1 cellular context compared by ENCODE assay signal in the genomic region with DNA sequence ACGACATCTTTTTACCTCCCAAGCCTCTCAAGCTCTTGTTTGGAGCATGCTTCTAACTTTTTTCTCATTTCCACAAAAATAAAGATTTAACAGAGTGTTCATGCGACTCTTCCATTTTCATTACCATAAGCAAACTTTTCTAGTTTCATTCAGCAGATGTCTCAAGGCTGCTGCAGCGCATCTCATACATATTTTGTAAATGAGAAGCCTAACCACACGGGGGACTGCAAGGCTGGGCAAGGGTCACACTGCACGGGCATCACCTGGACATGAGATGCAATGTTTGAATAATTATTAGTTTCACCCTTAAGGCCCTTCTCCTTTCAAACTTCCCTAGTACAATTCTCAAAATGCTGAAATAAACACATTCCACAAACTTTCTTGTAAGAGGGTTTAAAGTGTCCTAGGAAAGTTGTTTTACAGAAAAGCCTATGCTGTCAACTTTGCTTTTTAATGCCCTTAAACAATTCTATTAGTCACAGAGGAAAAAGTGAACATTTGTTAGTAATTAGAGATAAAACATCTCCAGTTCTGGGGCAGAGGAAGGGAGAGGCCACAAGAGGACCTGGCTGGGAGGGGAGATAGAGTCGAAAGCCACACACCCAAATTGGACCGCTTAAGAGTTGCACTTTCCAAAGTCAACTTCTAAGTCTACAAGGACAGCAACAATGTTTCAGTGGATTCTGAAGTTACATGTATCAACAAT.
A peak's percentile ranks its signal among the peaks of the same experiment; 100 is the strongest.
TF ChIP-seq lines count a peak whose summit lies in the region.

No MANE protein-coding gene starts in this region.

TF ChIP-seq in HepG2, 621 proteins besides CTCF, POLR2A, EP300 and RAD21 (continued from another document):
- TF ChIP-seq, protein P1, sequence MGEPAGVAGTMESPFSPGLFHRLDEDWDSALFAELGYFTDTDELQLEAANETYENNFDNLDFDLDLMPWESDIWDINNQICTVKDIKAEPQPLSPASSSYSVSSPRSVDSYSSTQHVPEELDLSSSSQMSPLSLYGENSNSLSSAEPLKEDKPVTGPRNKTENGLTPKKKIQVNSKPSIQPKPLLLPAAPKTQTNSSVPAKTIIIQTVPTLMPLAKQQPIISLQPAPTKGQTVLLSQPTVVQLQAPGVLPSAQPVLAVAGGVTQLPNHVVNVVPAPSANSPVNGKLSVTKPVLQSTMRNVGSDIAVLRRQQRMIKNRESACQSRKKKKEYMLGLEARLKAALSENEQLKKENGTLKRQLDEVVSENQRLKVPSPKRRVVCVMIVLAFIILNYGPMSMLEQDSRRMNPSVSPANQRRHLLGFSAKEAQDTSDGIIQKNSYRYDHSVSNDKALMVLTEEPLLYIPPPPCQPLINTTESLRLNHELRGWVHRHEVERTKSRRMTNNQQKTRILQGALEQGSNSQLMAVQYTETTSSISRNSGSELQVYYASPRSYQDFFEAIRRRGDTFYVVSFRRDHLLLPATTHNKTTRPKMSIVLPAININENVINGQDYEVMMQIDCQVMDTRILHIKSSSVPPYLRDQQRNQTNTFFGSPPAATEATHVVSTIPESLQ (CRISPR knock-in tag; conservative IDR thresholded peaks at IDR 0.05), result no peak
- TF ChIP-seq STAG1 (CRISPR knock-in tag; IDR thresholded peaks at IDR 0.05), result 0 out of 2 replicates have a peak, but pooled peaks have one; percentile 12
- TF ChIP-seq, protein P2, sequence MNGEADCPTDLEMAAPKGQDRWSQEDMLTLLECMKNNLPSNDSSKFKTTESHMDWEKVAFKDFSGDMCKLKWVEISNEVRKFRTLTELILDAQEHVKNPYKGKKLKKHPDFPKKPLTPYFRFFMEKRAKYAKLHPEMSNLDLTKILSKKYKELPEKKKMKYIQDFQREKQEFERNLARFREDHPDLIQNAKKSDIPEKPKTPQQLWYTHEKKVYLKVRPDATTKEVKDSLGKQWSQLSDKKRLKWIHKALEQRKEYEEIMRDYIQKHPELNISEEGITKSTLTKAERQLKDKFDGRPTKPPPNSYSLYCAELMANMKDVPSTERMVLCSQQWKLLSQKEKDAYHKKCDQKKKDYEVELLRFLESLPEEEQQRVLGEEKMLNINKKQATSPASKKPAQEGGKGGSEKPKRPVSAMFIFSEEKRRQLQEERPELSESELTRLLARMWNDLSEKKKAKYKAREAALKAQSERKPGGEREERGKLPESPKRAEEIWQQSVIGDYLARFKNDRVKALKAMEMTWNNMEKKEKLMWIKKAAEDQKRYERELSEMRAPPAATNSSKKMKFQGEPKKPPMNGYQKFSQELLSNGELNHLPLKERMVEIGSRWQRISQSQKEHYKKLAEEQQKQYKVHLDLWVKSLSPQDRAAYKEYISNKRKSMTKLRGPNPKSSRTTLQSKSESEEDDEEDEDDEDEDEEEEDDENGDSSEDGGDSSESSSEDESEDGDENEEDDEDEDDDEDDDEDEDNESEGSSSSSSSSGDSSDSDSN (CRISPR knock-in tag; IDR thresholded peaks at IDR 0.05), result 0 out of 2 replicates have a peak, but pooled peaks have one; percentile 4
- TF ChIP-seq, protein P3, sequence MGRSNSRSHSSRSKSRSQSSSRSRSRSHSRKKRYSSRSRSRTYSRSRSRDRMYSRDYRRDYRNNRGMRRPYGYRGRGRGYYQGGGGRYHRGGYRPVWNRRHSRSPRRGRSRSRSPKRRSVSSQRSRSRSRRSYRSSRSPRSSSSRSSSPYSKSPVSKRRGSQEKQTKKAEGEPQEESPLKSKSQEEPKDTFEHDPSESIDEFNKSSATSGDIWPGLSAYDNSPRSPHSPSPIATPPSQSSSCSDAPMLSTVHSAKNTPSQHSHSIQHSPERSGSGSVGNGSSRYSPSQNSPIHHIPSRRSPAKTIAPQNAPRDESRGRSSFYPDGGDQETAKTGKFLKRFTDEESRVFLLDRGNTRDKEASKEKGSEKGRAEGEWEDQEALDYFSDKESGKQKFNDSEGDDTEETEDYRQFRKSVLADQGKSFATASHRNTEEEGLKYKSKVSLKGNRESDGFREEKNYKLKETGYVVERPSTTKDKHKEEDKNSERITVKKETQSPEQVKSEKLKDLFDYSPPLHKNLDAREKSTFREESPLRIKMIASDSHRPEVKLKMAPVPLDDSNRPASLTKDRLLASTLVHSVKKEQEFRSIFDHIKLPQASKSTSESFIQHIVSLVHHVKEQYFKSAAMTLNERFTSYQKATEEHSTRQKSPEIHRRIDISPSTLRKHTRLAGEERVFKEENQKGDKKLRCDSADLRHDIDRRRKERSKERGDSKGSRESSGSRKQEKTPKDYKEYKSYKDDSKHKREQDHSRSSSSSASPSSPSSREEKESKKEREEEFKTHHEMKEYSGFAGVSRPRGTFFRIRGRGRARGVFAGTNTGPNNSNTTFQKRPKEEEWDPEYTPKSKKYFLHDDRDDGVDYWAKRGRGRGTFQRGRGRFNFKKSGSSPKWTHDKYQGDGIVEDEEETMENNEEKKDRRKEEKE (IDR thresholded peaks at IDR 0.05), result no peak
- peak; percentile 6; the same call in 1 of the 2 replicates for TF ChIP-seq TAF1 (CRISPR knock-in tag; IDR thresholded peaks at IDR 0.05)
- TF ChIP-seq, protein P4, sequence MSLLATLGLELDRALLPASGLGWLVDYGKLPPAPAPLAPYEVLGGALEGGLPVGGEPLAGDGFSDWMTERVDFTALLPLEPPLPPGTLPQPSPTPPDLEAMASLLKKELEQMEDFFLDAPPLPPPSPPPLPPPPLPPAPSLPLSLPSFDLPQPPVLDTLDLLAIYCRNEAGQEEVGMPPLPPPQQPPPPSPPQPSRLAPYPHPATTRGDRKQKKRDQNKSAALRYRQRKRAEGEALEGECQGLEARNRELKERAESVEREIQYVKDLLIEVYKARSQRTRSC (CRISPR knock-in tag; IDR thresholded peaks at IDR 0.05; ENCODE audit: low read depth), result 0 out of 2 replicates have a peak, but pooled peaks have one; percentile 23
- TF ChIP-seq XRCC5 (optimal IDR thresholded peaks at IDR 0.05; ENCODE audit: low read length), result no peak
- 0 out of 2 replicates have a peak, but pooled peaks have one; percentile 25 for TF ChIP-seq PPARG (CRISPR knock-in tag; conservative IDR thresholded peaks at IDR 0.05)
